ENCODE assay signal across 33 cellular contexts in the genomic region with DNA sequence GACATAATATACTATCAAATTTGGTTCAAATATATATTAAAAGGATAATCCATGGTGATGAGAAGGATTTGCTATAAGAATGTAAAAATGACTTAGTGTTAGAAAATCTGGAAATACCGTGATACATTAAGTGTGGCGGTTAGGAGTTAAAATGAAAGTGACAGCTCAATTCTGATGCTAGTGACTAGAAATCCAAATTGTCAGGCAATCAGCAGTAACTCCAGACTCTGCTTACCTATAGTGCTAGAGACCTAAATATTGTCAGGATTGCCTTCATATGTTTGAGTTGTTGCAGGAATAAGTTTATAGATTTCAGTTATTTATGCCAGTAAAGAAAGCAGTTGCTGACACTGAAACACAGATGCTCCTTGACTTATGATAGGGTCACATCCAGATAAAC.
"Had no signal": no experiment of that assay in that cellular context is flagged by ENCODE, and none has a peak within 500 bp of the region (broad histone marks: within the 10 kb centered on the region; RNA-seq: fewer than 3 reads in every experiment).

No MANE protein-coding gene starts in this region.

- H3K4me1 ChIP-seq: adrenal gland, body of pancreas, breast epithelium had no signal

- H3K27ac ChIP-seq: adrenal gland, body of pancreas, brain microvascular endothelial cell, breast epithelium, VCaP had no signal

- DNase-seq: activated CD4-positive, alpha-beta memory T cell treated with anti-CD3 and anti-CD28 coated beads for 36 hours; activated CD4-positive, alpha-beta T cell treated with anti-CD3 and anti-CD28 coated beads for 4 hours; activated CD4-positive, alpha-beta T cell treated with anti-CD3 and anti-CD28 coated beads, Interleukin-2, amount 10 ng/mL, durations not matched to agents 24 days and 14 days; activated CD4-positive, alpha-beta T cell treated with anti-CD3 and anti-CD28 coated beads, Interleukin-2, amount 50 U/mL, for 1 hour; activated CD4-positive, alpha-beta T cell treated with anti-CD3 and anti-CD28 coated beads, Interleukin-2, amount 50 U/mL, for 4 hours; activated CD4-positive, CD25-positive, alpha-beta regulatory T cell; activated CD8-positive, alpha-beta memory T cell treated with anti-CD3 and anti-CD28 coated beads, Interleukin-2, amount 50 U/mL, for 4 hours; activated CD8-positive, alpha-beta T cell treated with anti-CD3 and anti-CD28 coated beads for 36 hours; activated effector memory CD4-positive, alpha-beta T cell treated with anti-CD3 and anti-CD28 coated beads, Interleukin-2, amount 50 U/mL, for 16 hours; activated gamma-delta T cell treated with Interleukin-2 at 50 U/mL for 16 hours; activated naive CD4-positive, alpha-beta T cell; activated naive CD4-positive, alpha-beta T cell treated with anti-CD3 and anti-CD28 coated beads for 36 hours; activated naive CD4-positive, alpha-beta T cell treated with anti-CD3 and anti-CD28 coated beads, Interleukin-2, amount 50 U/mL, for 16 hours; activated naive CD8-positive, alpha-beta T cell treated with anti-CD3 and anti-CD28 coated beads for 36 hours; activated T-cell treated with anti-CD3 and anti-CD28 coated beads for 4 hours; activated T-cell treated with anti-CD3 and anti-CD28 coated beads, Interleukin-2, amount 50 U/mL, for 1 hour; activated T-cell treated with anti-CD3 and anti-CD28 coated beads, Interleukin-2, amount 50 U/mL, for 4 hours; activated T-cell treated with anti-CD3 and anti-CD28 coated beads, Interleukin-2, amount 50 U/mL, for 72 hours; adrenal gland; amniotic stem cell; aorta; body of pancreas; brain microvascular endothelial cell; central memory CD4-positive, alpha-beta T cell; T-helper 2 cell; T-helper 9 cell had no signal

- H3K27me3 ChIP-seq: adrenal gland, body of pancreas, brain microvascular endothelial cell, breast epithelium had no signal

- H3K36me3 ChIP-seq: adrenal gland, brain microvascular endothelial cell, breast epithelium had no signal

- ATAC-seq: activated CD4-positive, CD25-positive, alpha-beta regulatory T cell treated with anti-CD3 and anti-CD28 coated beads, Interleukin-2, amount 50 U/mL, for 24 hours; activated CD8-positive, alpha-beta T cell treated with anti-CD3 and anti-CD28 coated beads for 36 hours; activated naive CD4-positive, alpha-beta T cell treated with anti-CD3 and anti-CD28 coated beads, Interleukin-2, amount 50 U/mL, for 72 hours; activated T-cell treated with anti-CD3 and anti-CD28 coated beads, Interleukin-2, amount 50 U/mL, for 4 hours; activated T-cell treated with anti-CD3 and anti-CD28 coated beads, Interleukin-2, amount 50 U/mL, for 72 hours; activated T-helper 17 cell treated with anti-CD3 and anti-CD28 coated beads, Interleukin-2, amount 50 U/mL, for 72 hours; body of pancreas; WTC11 had no signal

- FAIRE-seq: astrocyte had no signal

- H3K9me3 ChIP-seq: adrenal gland, body of pancreas, breast epithelium had no signal

- H3K4me3 ChIP-seq: adrenal gland, body of pancreas, breast epithelium had no signal
